In the genomic region with DNA sequence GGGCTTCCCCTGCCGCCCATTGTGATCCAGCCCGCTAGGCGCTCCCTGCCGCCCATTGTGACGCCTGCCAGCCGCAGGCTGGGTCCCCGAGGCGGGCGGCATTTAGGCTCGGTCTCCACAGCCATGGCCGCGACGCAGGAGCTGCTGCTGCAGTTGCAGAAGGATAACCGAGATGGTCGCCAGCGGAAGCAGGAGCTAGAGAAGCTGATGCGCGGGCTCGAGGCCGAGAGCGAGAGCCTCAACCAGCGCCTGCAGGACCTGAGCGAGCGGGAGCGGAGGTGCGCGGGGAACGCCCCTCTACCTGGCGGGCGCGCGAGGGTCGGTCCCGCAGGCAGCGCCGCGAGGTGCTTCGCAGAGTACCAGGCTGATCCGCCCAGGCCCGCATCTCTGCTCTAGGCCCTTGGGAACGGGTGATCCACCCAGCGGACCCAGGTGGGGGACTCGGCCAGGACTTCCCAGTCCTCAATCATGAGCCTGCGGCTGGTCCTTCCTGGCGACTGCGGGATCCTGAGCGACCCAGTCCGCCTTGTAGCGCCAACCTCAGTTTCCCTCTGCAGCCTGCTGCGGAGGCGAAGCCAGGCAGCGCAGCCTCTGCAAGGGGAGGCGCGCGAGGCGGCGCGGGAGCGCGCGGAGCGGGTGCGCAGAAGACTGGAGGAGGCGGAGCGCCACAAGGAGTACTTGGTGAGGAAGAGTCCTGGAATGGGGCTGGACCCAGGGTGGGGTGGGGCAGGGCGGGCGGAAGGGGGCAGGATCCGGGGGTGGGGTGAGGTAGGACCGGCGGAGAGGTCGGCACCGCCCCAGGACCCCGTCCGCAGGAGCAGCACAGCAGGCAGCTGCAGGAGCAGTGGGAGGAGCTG, we compare ENCODE assay signal across 8 cellular contexts. TPM values are rescaled to one million over a fixed set of nuclear protein-coding genes. Genes with fewer than 3 reads are reported as not detected.
DNase-seq lines count a peak whose midpoint lies in the region; ATAC-seq, FAIRE-seq and TF ChIP-seq lines count a peak whose summit lies in the region.
"Not testable (repeated sequence)": the region's sequence is repeated elsewhere in the genome, so short reads cannot be mapped to it uniquely, and the experiment has no call there.

A gene (plus strand): TSS at position 51 of the 857 bp plus-strand sequence. CDS start 73 bp downstream, at position 124.

- ATAC-seq in GM18907 (IDR thresholded peaks at IDR 0.05; ENCODE audit: unreplicated experiment): peak; percentile 21
- ATAC-seq in HG03045 (IDR thresholded peaks at IDR 0.05; ENCODE audit: unreplicated experiment): peak; percentile 3
- ATAC-seq in RWPE2 (ENCODE audit: low read depth): peak; percentile 17; the same call in 2 of the 3 replicates

- WGBS in small intestine, 3 donors: 0% methylated on average over 26 of the region's 74 CpGs; no CpG with 5 or more reads in 2 of the 3 donors

- not testable (repeated sequence) for DNase-seq in AG04450 (ENCODE audit: low read depth, low spot score); RWPE2 (ENCODE audit: low spot score); astrocyte (ENCODE audit: low read depth); fibroblast of lung (ENCODE audit: low read depth in 2 of 2); small intestine

- CTCF ChIA-PET in AG04450 (lab: Charles Lee): not testable (repeated sequence)

- POLR2A ChIA-PET in AG04450 (lab: Yijun Ruan, JAX): not testable (repeated sequence)

- peak within 1 kb of the TSS; percentile 69 for H3K4me2 ChIP-seq in astrocyte (ENCODE audit: low read length)
- H3K4me2 ChIP-seq in fibroblast of lung (ENCODE audit: extremely low read depth, insufficient read depth, low read length): not testable (repeated sequence)

- not testable (repeated sequence) for H3K27me3 Mint-ChIP-seq in astrocyte (ENCODE audit: low read depth, unreplicated experiment)

- H3K4me3 ChIP-seq in AG04450 (ENCODE audit: low read depth, low read length) (peak within 1 kb of the TSS; percentile 59), RWPE2 (ENCODE audit: severe bottlenecking) (peak within 1 kb of the TSS; percentile 24), astrocyte (ENCODE audit: insufficient read depth, low read depth, low read length) (peak within 1 kb of the TSS; percentile 37), fibroblast of lung (replicated peaks in 1 of 4; ENCODE audit: control extremely low read depth in 1 of 4, insufficient read depth in 1 of 4, low read depth in 3 of 4, low read length in 4 of 4) (peak within 1 kb of the TSS in 3 of 4 experiments; percentile 24 to 51 (median 42)), mononuclear cell (ENCODE audit: low read length) (peak within 1 kb of the TSS; percentile 29), small intestine (ENCODE audit: low read depth in 1 of 2, low read length in 2 of 2) (peak within 1 kb of the TSS in 1 of 2 donors; percentile 15)

- H3K9me3 Mint-ChIP-seq in astrocyte (ENCODE audit: unreplicated experiment): not testable (repeated sequence)

- not testable (repeated sequence) for H4K20me1 ChIP-seq in astrocyte (ENCODE audit: insufficient read depth, low read length); fibroblast of lung (ENCODE audit: control insufficient read depth, extremely low read depth, insufficient read depth, low read length)

- H3K79me2 ChIP-seq in astrocyte (ENCODE audit: insufficient read depth, low read length); fibroblast of lung (ENCODE audit: control insufficient read depth, insufficient read depth, low read length): not testable (repeated sequence)

- not testable (repeated sequence) for FAIRE-seq in astrocyte (lab: Jason Lieb, UNC); small intestine (lab: Jason Lieb, UNC)

- not testable (repeated sequence) for H3K36me3 Mint-ChIP-seq in astrocyte (ENCODE audit: low read depth, unreplicated experiment)

- H3K27ac Mint-ChIP-seq in astrocyte (ENCODE audit: unreplicated experiment): peak within 1 kb of the TSS; percentile 83

- not testable (repeated sequence) for H3K4me1 Mint-ChIP-seq in astrocyte (ENCODE audit: low read depth, unreplicated experiment)

- H3K4me3 Mint-ChIP-seq in astrocyte (ENCODE audit: unreplicated experiment): peak within 1 kb of the TSS; percentile 82

- TF ChIP-seq CTCF in AG04450 (IDR thresholded peaks at IDR 0.05; ENCODE audit: low read depth, low read length); RWPE2 (IDR thresholded peaks at IDR 0.05; ENCODE audit: poor library complexity, severe bottlenecking); astrocyte (IDR thresholded peaks at IDR 0.05; ENCODE audit: insufficient read depth, low read depth, low read length); fibroblast of lung (conservative IDR thresholded peaks at IDR 0.05 in 1 of 2, IDR thresholded peaks at IDR 0.05 in 1 of 2; ENCODE audit: low read depth in 1 of 2, low read length in 2 of 2): not testable (repeated sequence)

- H3K9me3 ChIP-seq in AG04450 (ENCODE audit: control insufficient read depth, insufficient read depth, low read length); RWPE2 (ENCODE audit: severe bottlenecking); astrocyte (ENCODE audit: insufficient read depth, low read depth, low read length); fibroblast of lung (ENCODE audit: control insufficient read depth, insufficient read depth, low read depth, low read length); mononuclear cell (ENCODE audit: low read depth, low read length); small intestine (ENCODE audit: control insufficient read depth, low read depth): not testable (repeated sequence)

- H3K9ac ChIP-seq in astrocyte (ENCODE audit: low read length); fibroblast of lung (ENCODE audit: insufficient read depth, low read length): not testable (repeated sequence)

- not testable (repeated sequence) for H2AFZ ChIP-seq in astrocyte (ENCODE audit: low read depth, low read length); fibroblast of lung (ENCODE audit: low read length)

- not testable (repeated sequence) for H3K27ac ChIP-seq in AG04450 (ENCODE audit: low read depth, low read length); RWPE2 (ENCODE audit: poor library complexity, severe bottlenecking); astrocyte (ENCODE audit: low read depth, low read length); fibroblast of lung (ENCODE audit: insufficient read depth, low read length)
- H3K27ac ChIP-seq in small intestine (ENCODE audit: low read depth in 1 of 2, low read length in 1 of 2): peak within 1 kb of the TSS; percentile 55 to 65

- not testable (repeated sequence) for H3K36me3 ChIP-seq in RWPE2 (ENCODE audit: low read depth); astrocyte (ENCODE audit: insufficient read depth, low read length); fibroblast of lung (ENCODE audit: control insufficient read depth, insufficient read depth, low read length); small intestine (ENCODE audit: control insufficient read depth in 2 of 2, insufficient read depth in 2 of 2, low read length in 2 of 2)

- not testable (repeated sequence) for H3K4me1 ChIP-seq in RWPE2 (ENCODE audit: insufficient read depth, poor library complexity, severe bottlenecking); astrocyte (ENCODE audit: insufficient read depth, low read length); fibroblast of lung (ENCODE audit: control insufficient read depth, extremely low read depth, insufficient read depth, low read length); mononuclear cell (ENCODE audit: insufficient read depth, low read length); small intestine (ENCODE audit: control insufficient read depth in 2 of 2, insufficient read depth in 1 of 2, low read depth in 1 of 2, low read length in 1 of 2)

- H3K27me3 ChIP-seq in AG04450 (ENCODE audit: control insufficient read depth, insufficient read depth, low read length); RWPE2 (ENCODE audit: insufficient read depth, poor library complexity, severe bottlenecking); astrocyte (ENCODE audit: insufficient read depth, low read length); fibroblast of lung (ENCODE audit: control insufficient read depth, insufficient read depth, low read length); mononuclear cell (ENCODE audit: insufficient read depth, low read length); small intestine (ENCODE audit: control insufficient read depth in 2 of 2, insufficient read depth in 2 of 2, low read length in 2 of 2): not testable (repeated sequence)

RNA-seq across cellular contexts. Expression of the gene that starts here (rescaled TPM):
- 0.58 and 0.82 TPM in 2 replicates for polyA plus RNA-seq in AG04450 (2011; rRNA removed)
- polyA minus RNA-seq in AG04450 (2011; rRNA and poly(A)+ RNA removed): 0.17 and 0.23 TPM in 2 replicates
- 2.8 and 3.4 TPM in 2 replicates for total RNA-seq in astrocyte
- 0.51 and 2.6 TPM in 2 replicates for total RNA-seq in fibroblast of lung
- polyA plus RNA-seq in fibroblast of lung: 0.36 and 1.9 TPM in 2 replicates
- 0.73 and 1.9 TPM in 2 replicates for polyA plus RNA-seq in fibroblast of lung (2012)
- polyA minus RNA-seq in fibroblast of lung (ENCODE audit: low replicate concordance): not detected in 2 replicates
- 2.1 TPM for total RNA-seq in mononuclear cell
- polyA plus RNA-seq in small intestine: 1 to 10 TPM; 2.0 to 6.0 (median 3.0) TPM
